ENCODE assay signal across 30 cellular contexts in genomic region chr16:2333231-2333630, GRCh38.
"Had no signal": no experiment of that assay in that cellular context is flagged by ENCODE, and none has a peak within 500 bp of the region (broad histone marks: within the 10 kb centered on the region; RNA-seq: fewer than 3 reads in every experiment).

No MANE protein-coding gene starts in this region.

- H3K27me3 ChIP-seq: dorsolateral prefrontal cortex, esophagus muscularis mucosa, gastroesophageal sphincter, heart left ventricle, ovary, sigmoid colon, stomach, thyroid gland had no signal

- H3K9me3 ChIP-seq: esophagus muscularis mucosa, gastroesophageal sphincter, heart left ventricle, left ventricle myocardium inferior, mucosa of descending colon, ovary, psoas muscle, sigmoid colon, stomach, thyroid gland had no signal

- H3K36me3 ChIP-seq: neural progenitor cell, ovary, thyroid gland had no signal

- H3K4me3 Mint-ChIP-seq: endodermal cell; memory B cell; mesothelial cell of epicardium; naive B cell; nephron; neural progenitor cell; stimulated activated effector memory CD8-positive, alpha-beta T cell treated with anti-CD3 and anti-CD28 coated beads, Interleukin-12 subunit alpha, Interleukin-12 subunit beta, amount 100 ng/mL, for 72 hours had no signal

- ATAC-seq: foreskin keratinocyte; gastroesophageal sphincter; mucosa of descending colon; right cardiac atrium; stimulated activated effector memory CD8-positive, alpha-beta T cell treated with anti-CD3 and anti-CD28 coated beads, Interleukin-12 subunit alpha, Interleukin-12 subunit beta, amount 100 ng/mL, for 72 hours had no signal

- H3K9me3 Mint-ChIP-seq: endodermal cell; memory B cell; mesothelial cell of epicardium; naive B cell; nephron; neural progenitor cell; stimulated activated effector memory CD8-positive, alpha-beta T cell treated with anti-CD3 and anti-CD28 coated beads, Interleukin-12 subunit alpha, Interleukin-12 subunit beta, amount 100 ng/mL, for 72 hours had no signal

- H3K36me3 Mint-ChIP-seq: mesothelial cell of epicardium, naive B cell, neural progenitor cell had no signal

- H3K4me3 ChIP-seq: dorsolateral prefrontal cortex, esophagus muscularis mucosa, gastroesophageal sphincter, heart left ventricle, hepatocyte, left ventricle myocardium inferior, lung, mucosa of descending colon, neural progenitor cell, ovary, psoas muscle, sigmoid colon, stomach, thyroid gland had no signal

- H3K27ac ChIP-seq: dorsolateral prefrontal cortex, epithelial cell of prostate, esophagus muscularis mucosa, foreskin keratinocyte, gastroesophageal sphincter, heart left ventricle, hepatocyte, left ventricle myocardium inferior, neural progenitor cell, ovary, psoas muscle, sigmoid colon, stomach had no signal

- H3K4me1 ChIP-seq: foreskin keratinocyte, heart left ventricle, neural progenitor cell, psoas muscle, sigmoid colon, stomach had no signal

- H3K4me1 Mint-ChIP-seq: endodermal cell; memory B cell; mesothelial cell of epicardium; naive B cell; nephron; stimulated activated effector memory CD8-positive, alpha-beta T cell treated with anti-CD3 and anti-CD28 coated beads, Interleukin-12 subunit alpha, Interleukin-12 subunit beta, amount 100 ng/mL, for 72 hours had no signal

- DNase-seq: dorsolateral prefrontal cortex; effector CD4-positive, alpha-beta T cell; endodermal cell; foreskin keratinocyte; heart left ventricle; kidney; left ventricle myocardium inferior; mucosa of descending colon; naive B cell; ovary; posterior cingulate gyrus; psoas muscle; right cardiac atrium; sigmoid colon; stimulated activated CD4-positive, alpha-beta T cell treated with anti-CD3 and anti-CD28 coated beads, Interleukin-2, amount 100 ng/mL, for 24 hours; stimulated activated CD4-positive, alpha-beta T cell treated with anti-CD3 and anti-CD28 coated beads, Interleukin-4, amount 100 ng/mL, for 24 hours; stimulated activated naive CD4-positive, alpha-beta T cell treated with Interleukin-2 at 50 U/mL for 16 hours; stomach; thyroid gland; trophoblast cell had no signal

- H3K27ac Mint-ChIP-seq: endodermal cell; memory B cell; mesothelial cell of epicardium; nephron; neural progenitor cell; stimulated activated effector memory CD8-positive, alpha-beta T cell treated with anti-CD3 and anti-CD28 coated beads, Interleukin-12 subunit alpha, Interleukin-12 subunit beta, amount 100 ng/mL, for 72 hours had no signal
